Comparison of ENCODE assay signal across 8 cellular contexts in the genomic region with DNA sequence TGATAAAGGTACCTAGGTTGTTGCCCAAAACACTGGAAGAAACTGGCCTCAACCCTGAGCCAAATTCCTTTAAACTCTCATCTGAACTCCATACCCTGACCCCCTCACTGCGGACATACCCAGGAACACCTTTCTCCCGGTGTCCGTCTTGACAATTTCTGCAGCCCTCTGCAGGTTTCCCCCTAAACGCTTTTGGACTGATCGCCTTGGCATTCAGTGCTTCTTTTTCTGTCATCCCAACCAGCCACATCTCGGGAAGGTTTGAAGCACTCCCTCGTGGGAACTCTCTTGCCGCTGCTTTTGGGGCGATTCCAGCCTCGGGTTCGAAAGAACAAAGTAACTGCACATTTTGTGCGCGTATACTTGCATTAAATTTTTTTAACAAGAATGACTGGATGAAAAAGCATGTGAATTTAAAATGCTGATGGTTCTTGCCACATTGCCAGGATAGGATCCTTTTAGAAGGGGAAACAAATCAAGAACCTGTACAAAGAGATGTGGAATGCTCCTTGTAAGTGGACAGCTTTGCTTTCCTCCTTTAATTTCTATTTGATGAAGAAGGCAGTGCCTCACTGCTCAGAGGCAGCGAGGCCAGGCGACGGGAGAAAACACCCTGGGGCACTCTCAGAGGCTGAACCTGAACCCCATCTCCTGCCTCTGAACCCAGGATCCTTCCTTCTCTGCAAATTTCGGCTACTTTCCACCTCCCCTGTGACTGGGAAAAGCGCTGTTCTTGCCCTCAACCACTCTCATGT. TPM values are rescaled to one million over a fixed set of nuclear protein-coding genes. Genes with fewer than 3 reads are reported as not detected.
DNase-seq lines count a peak whose midpoint lies in the region; ATAC-seq and TF ChIP-seq lines count a peak whose summit lies in the region.

No MANE protein-coding gene starts in this region.

- no peaks in the 10 kb centered on the region for H3K9me3 ChIP-seq in mononuclear cell (ENCODE audit: low read depth, low read length)

- peak; percentile 8 for ATAC-seq in GM21423 (IDR thresholded peaks at IDR 0.05; ENCODE audit: unreplicated experiment)

- no peaks in the 10 kb centered on the region for H3K27me3 ChIP-seq in mononuclear cell (ENCODE audit: insufficient read depth, low read length)

- H3K4me1 ChIP-seq in mononuclear cell (ENCODE audit: insufficient read depth, low read length): peaks cover 48% of the 10 kb centered on the region

- DNase-seq in AG10803 (ENCODE audit: low read depth) (no peak), NCI-H69 (lab: John Stamatoyannopoulos, UW) (peak; percentile 59), dermis blood vessel endothelial cell (peak; percentile 40), SKM-1 treated with dmso at 0.1 percent for 144 hours (lab: John Stamatoyannopoulos, UW; ENCODE audit: unreplicated experiment) (no peak), NK-92 (lab: John Stamatoyannopoulos, UW; ENCODE audit: unreplicated experiment) (no peak), hepatic stellate cell (ENCODE audit: low spot score) (no peak)

- H3K4me3 ChIP-seq in AG10803 (ENCODE audit: low read length) (peak overlapping the region; percentile 81), mononuclear cell (ENCODE audit: low read length) (peak overlapping the region; percentile 93)

- TF ChIP-seq CTCF in AG10803 (conservative IDR thresholded peaks at IDR 0.05; ENCODE audit: low read length): no peak

RNA-seq across cellular contexts. Expression of a gene that starts 0.6 kb away (rescaled TPM):
- total RNA-seq in dermis blood vessel endothelial cell: 21.8 and 33.9 TPM in 2 replicates
- 27.5 TPM for total RNA-seq in mononuclear cell

RNA-seq across cellular contexts. Expression of a gene that starts 34.9 kb away (rescaled TPM):
- total RNA-seq in dermis blood vessel endothelial cell: 20.4 and 81.7 TPM in 2 replicates
- total RNA-seq in mononuclear cell: 31.6 TPM

RNA-seq across cellular contexts. Expression of a gene that starts 48.9 kb away (rescaled TPM):
- total RNA-seq in dermis blood vessel endothelial cell (47.5 and 55.7 TPM in 2 replicates), mononuclear cell (27.8 TPM)

Comparison
In these comparisons a context has a peak if more than half of its experiments do, and no peak if none do; other contexts are left out.
1. DNase-seq: peak in NCI-H69 (single experiment) and dermis blood vessel endothelial cell (single experiment); none in AG10803 (single experiment), SKM-1 treated with dmso at 0.1 percent for 144 hours (single experiment), NK-92 (single experiment) and hepatic stellate cell (single experiment).